In genomic region chrX:5425119-5425518, GRCh38 we compare ENCODE assay signal across 8 cellular contexts.
"Had no signal": no experiment of that assay in that cellular context is flagged by ENCODE, and none has a peak within 500 bp of the region (broad histone marks: within the 10 kb centered on the region; RNA-seq: fewer than 3 reads in every experiment).

No MANE protein-coding gene starts in this region.

- H3K4me3 ChIP-seq: GM12878 had no signal

- DNase-seq: GDM1, GF-D8 had no signal

- FAIRE-seq: G401.6, GM12878, GM12891, GM12892, GM18507, GM19239 had no signal

- ATAC-seq: GM12878 had no signal
